7 cellular contexts compared by ENCODE assay signal in the genomic region with DNA sequence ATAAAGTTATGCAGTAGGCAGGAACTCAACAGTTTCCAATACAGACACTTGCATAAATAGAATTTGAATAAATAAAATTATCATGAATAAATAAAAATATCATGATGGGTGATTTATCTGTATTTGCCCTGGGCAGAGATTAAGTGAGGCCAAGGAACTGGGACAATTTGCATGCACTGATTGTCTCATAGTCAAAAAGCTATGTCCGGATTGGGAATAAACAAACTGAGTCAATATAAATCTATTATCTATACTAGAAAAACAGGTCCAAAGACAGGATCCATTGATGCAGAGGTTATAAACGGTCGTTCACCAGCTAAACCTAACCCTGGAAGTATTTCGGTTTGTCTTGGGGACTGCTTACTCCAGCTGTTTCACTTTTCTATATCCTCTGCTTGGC.
"Had no signal": no experiment of that assay in that cellular context is flagged by ENCODE, and none has a peak within 500 bp of the region (broad histone marks: within the 10 kb centered on the region; RNA-seq: fewer than 3 reads in every experiment).

No MANE protein-coding gene starts in this region.

- H3K9me3 Mint-ChIP-seq: HFFc6 had no signal

- H3K27ac Mint-ChIP-seq: HFFc6 had no signal

- H3K4me3 Mint-ChIP-seq: HFFc6 had no signal

- ATAC-seq: HCT116, K562 had no signal

- DNase-seq: GOT3, H7, HFFc6, IMR-90, KG1 had no signal
